ENCODE assay signal across 8 cellular contexts in genomic region chr9:546797-547223, GRCh38. TPM values are rescaled to one million over a fixed set of nuclear protein-coding genes. Genes with fewer than 3 reads are reported as not detected.
DNase-seq lines count a peak whose midpoint lies in the region; ATAC-seq, FAIRE-seq and TF ChIP-seq lines count a peak whose summit lies in the region.

No MANE protein-coding gene starts in this region.

- intact Hi-C loops in prostate gland (cut with DNase I): no loop called here

- H3K4me3 Mint-ChIP-seq in activated naive CD4-positive, alpha-beta T cell treated with anti-CD3 and anti-CD28 coated beads, Interleukin-2, amount 10 ng/mL, durations not matched to agents 7 days and 5 days: no peak overlapping the region

- WGBS in gastroesophageal sphincter (ENCODE audit: low coverage in 1 of 2), 2 donors: 5 to 13% methylated on average over 3 of the region's 3 CpGs
- 10% methylated on average over 3 of the region's 3 CpGs for WGBS in prostate gland

- H3K9me3 ChIP-seq in RWPE2 (ENCODE audit: severe bottlenecking): no peaks in the 10 kb centered on the region
- H3K9me3 ChIP-seq in gastroesophageal sphincter: no peaks in the 10 kb centered on the region
- H3K9me3 ChIP-seq in prostate gland: no peaks in the 10 kb centered on the region

- TF ChIP-seq EP300 in gastroesophageal sphincter (IDR thresholded peaks at IDR 0.05): no peak

- TF ChIP-seq POLR2A in gastroesophageal sphincter (IDR thresholded peaks at IDR 0.05) (no peak), prostate gland (IDR thresholded peaks at IDR 0.05) (no peak), GM12891 (IDR thresholded peaks at IDR 0.05; ENCODE audit: low read depth, low read length) (no peak)

- H3K36me3 Mint-ChIP-seq in activated naive CD4-positive, alpha-beta T cell treated with anti-CD3 and anti-CD28 coated beads, Interleukin-2, amount 10 ng/mL, durations not matched to agents 7 days and 5 days: peaks cover 8% of the 10 kb centered on the region

- H3K9me3 Mint-ChIP-seq in activated naive CD4-positive, alpha-beta T cell treated with anti-CD3 and anti-CD28 coated beads, Interleukin-2, amount 10 ng/mL, durations not matched to agents 7 days and 5 days: no peaks in the 10 kb centered on the region

- H3K27me3 ChIP-seq in RWPE2 (ENCODE audit: insufficient read depth, poor library complexity, severe bottlenecking) (no peaks in the 10 kb centered on the region), gastroesophageal sphincter (no peaks in the 10 kb centered on the region), prostate gland (replicated peaks; ENCODE audit: insufficient read depth) (no peaks in the 10 kb centered on the region)

- H3K27ac ChIP-seq in RWPE2 (ENCODE audit: poor library complexity, severe bottlenecking) (no peak overlapping the region), gastroesophageal sphincter (peak overlapping the region in 3 of 4 donors; percentile 36 to 69 (median 38)), prostate gland (peak overlapping the region in 1 of 2 donors; percentile 19)

- H3K27ac Mint-ChIP-seq in activated naive CD4-positive, alpha-beta T cell treated with anti-CD3 and anti-CD28 coated beads, Interleukin-2, amount 10 ng/mL, durations not matched to agents 7 days and 5 days: no peak overlapping the region

- peak; percentile 8 for DNase-seq in GM12865 (ENCODE audit: low read depth)
- DNase-seq in RWPE2 (ENCODE audit: low spot score): no peak
- peak; percentile 26 for DNase-seq in prostate gland (ENCODE audit: low spot score)
- no peak for DNase-seq in GM12891 (ENCODE audit: insufficient read length, low spot score)
- no peak for DNase-seq in activated naive CD4-positive, alpha-beta T cell treated with anti-CD3 and anti-CD28 coated beads, Interleukin-2, amount 10 ng/mL, durations not matched to agents 7 days and 5 days
- DNase-seq in SK-N-DZ (ENCODE audit: low spot score): no peak

- peaks cover 14% of the 10 kb centered on the region for H3K4me1 Mint-ChIP-seq in activated naive CD4-positive, alpha-beta T cell treated with anti-CD3 and anti-CD28 coated beads, Interleukin-2, amount 10 ng/mL, durations not matched to agents 7 days and 5 days

- no peaks in the 10 kb centered on the region for H3K27me3 Mint-ChIP-seq in activated naive CD4-positive, alpha-beta T cell treated with anti-CD3 and anti-CD28 coated beads, Interleukin-2, amount 10 ng/mL, durations not matched to agents 7 days and 5 days

- TF ChIP-seq CTCF in GM12865 (IDR thresholded peaks at IDR 0.05; ENCODE audit: insufficient read depth, low read depth, low read length, missing control alignments) (no peak), RWPE2 (IDR thresholded peaks at IDR 0.05; ENCODE audit: poor library complexity, severe bottlenecking) (peak; percentile 37), gastroesophageal sphincter (IDR thresholded peaks at IDR 0.05) (peak in 3 of 4 experiments; percentile 27 to 62 (median 32)), prostate gland (IDR thresholded peaks at IDR 0.05) (peak in 3 of 4 experiments; percentile 37 to 53 (median 51))

- no peak overlapping the region for H3K4me3 ChIP-seq in GM12865 (ENCODE audit: low read depth, low read length)
- H3K4me3 ChIP-seq in RWPE2 (ENCODE audit: severe bottlenecking): no peak overlapping the region
- H3K4me3 ChIP-seq in gastroesophageal sphincter: peak overlapping the region in 1 of 2 donors; percentile 12
- H3K4me3 ChIP-seq in prostate gland: no peak overlapping the region

- no peak for FAIRE-seq in GM12891 (lab: Jason Lieb, UNC)

- ATAC-seq in RWPE2 (ENCODE audit: low read depth) (0 out of 3 replicates have a peak, but pooled peaks have one; percentile 23), gastroesophageal sphincter (peak; percentile 72), GM18873 (IDR thresholded peaks at IDR 0.05; ENCODE audit: low FRiP score, unreplicated experiment) (no peak)

- CTCF ChIA-PET in activated naive CD4-positive, alpha-beta T cell treated with anti-CD3 and anti-CD28 coated beads, Interleukin-2, amount 10 ng/mL, durations not matched to agents 7 days and 5 days (lab: Charles Lee): interaction anchor here (0.9 to 1.5 kb wide), 2 partner anchors 9 to 11 kb away, joined by 3 read pairs; no protein-coding TSS in a partner anchor

- H3K36me3 ChIP-seq in RWPE2 (ENCODE audit: low read depth) (peaks cover 12% of the 10 kb centered on the region; the same call in 1 of the 2 replicates), gastroesophageal sphincter (no peaks in the 10 kb centered on the region), prostate gland (no peaks in the 10 kb centered on the region)

- H3K4me1 ChIP-seq in RWPE2 (ENCODE audit: insufficient read depth, poor library complexity, severe bottlenecking): no peaks in the 10 kb centered on the region
- H3K4me1 ChIP-seq in gastroesophageal sphincter: peaks cover 7 to 37% (median 9%) of the 10 kb centered on the region in 3 donors
- no peaks in the 10 kb centered on the region for H3K4me1 ChIP-seq in prostate gland (replicated peaks)

TF ChIP-seq in GM12891, 5 proteins besides CTCF, POLR2A, EP300 and RAD21:
- no peak for TF ChIP-seq TAF1 (IDR thresholded peaks at IDR 0.05; ENCODE audit: low read depth, low read length)
- TF ChIP-seq POU2F2 (IDR thresholded peaks at IDR 0.05; ENCODE audit: low read depth, low read length): no peak
- TF ChIP-seq SPI1 (IDR thresholded peaks at IDR 0.05; ENCODE audit: low read depth, low read length): no peak
- TF ChIP-seq PAX5 (IDR thresholded peaks at IDR 0.05; ENCODE audit: insufficient read depth, low read length, severe bottlenecking): no peak

RNA-seq across cellular contexts. Expression of gene KANK1, which starts 42.3 kb away (rescaled TPM):
- total RNA-seq in gastroesophageal sphincter: 100 to 1,000 TPM; 133 to 372 (median 163) TPM
- total RNA-seq in prostate gland: 10 to 100 TPM; 72.5 to 95.8 TPM
- polyA plus RNA-seq in GM12891 (2012; ENCODE audit: low read depth, missing spikeins): 0.22 TPM
- polyA plus RNA-seq in SK-N-DZ (2014; cell fraction: cytosol; rRNA removed): 0.35 and 0.44 TPM in 2 replicates
- polyA plus RNA-seq in SK-N-DZ (2014; cell fraction: nucleus; rRNA removed): 0.53 and 0.56 TPM in 2 replicates

Comparison
In these comparisons a context has a peak if more than half of its experiments do, and no peak if none do; other contexts are left out.
1. DNase-seq: peak in GM12865 (single experiment) and prostate gland (single experiment); none in RWPE2 (single experiment), GM12891 (single experiment), activated naive CD4-positive, alpha-beta T cell treated with anti-CD3 and anti-CD28 coated beads, Interleukin-2, amount 10 ng/mL, durations not matched to agents 7 days and 5 days (single experiment) and SK-N-DZ (single experiment).